1 cellular context compared by ENCODE assay signal in the genomic region with DNA sequence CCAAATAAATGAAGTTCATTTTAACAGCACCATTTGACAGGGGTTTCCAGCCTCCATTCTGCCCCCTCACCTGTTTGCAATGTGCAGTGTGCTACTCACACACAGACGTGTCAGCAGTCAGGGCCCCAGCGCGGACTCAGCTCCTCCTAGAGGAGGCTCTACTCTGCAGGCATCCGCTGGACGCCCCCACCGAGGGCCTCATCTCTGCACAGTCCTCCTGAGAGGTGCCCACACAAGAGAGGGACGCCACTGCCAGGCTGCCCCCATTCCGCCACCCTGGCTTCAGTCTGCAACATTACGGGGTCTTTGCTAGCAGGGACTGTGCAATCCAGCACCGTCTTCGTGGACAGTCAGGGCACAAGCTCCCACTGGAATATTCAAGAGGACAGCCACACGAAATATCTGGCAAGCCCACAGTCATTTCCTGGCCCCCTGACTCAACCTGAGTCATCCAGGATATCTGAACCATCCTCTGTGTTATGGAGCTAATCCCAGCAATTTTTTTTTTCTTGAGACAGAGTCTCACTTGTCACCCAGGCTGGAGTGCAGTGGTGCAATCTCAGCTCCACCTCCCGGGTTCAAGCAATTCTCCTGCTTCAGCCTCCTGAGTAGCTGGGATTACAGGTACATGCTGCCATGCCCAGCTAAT.
TF ChIP-seq lines count a peak whose summit lies in the region.

No MANE protein-coding gene starts in this region.

TF ChIP-seq in A549, 52 proteins besides CTCF, POLR2A, EP300 and RAD21 (continued from another document):
- TF ChIP-seq CHD2 (IDR thresholded peaks at IDR 0.05; ENCODE audit: low read length, partially characterized antibody) (no peak), ATOH8 (CRISPR knock-in tag; IDR thresholded peaks at IDR 0.05; ENCODE audit: low read depth) (no peak), SMC3 (IDR thresholded peaks at IDR 0.05) (no peak), NR3C1 (IDR thresholded peaks at IDR 0.05) (no peak), TFCP2L1 (CRISPR knock-in tag; IDR thresholded peaks at IDR 0.05) (no peak), CBX2 (IDR thresholded peaks at IDR 0.05; ENCODE audit: borderline replicate concordance, low read depth) (no peak)
